Comparison of ENCODE assay signal across 1 cellular context in genomic region chr9:91897201-91897600, GRCh38.
TF ChIP-seq lines count a peak whose summit lies in the region.

No MANE protein-coding gene starts in this region.

TF ChIP-seq in SK-N-SH treated with all-trans-retinoic acid at 6 μM for 48 hours, 23 proteins besides CTCF, POLR2A, EP300 and RAD21 (continued from another document):
- no peak for TF ChIP-seq CSRNP3 (CRISPR knock-in tag; IDR thresholded peaks at IDR 0.05)
- TF ChIP-seq OSR1 (CRISPR knock-in tag; IDR thresholded peaks at IDR 0.05), result no peak
- TF ChIP-seq BACH2 (CRISPR knock-in tag; IDR thresholded peaks at IDR 0.05; ENCODE audit: borderline replicate concordance), result no peak
- no peak for TF ChIP-seq ESRRG (CRISPR knock-in tag; IDR thresholded peaks at IDR 0.05)
- no peak for TF ChIP-seq ZC3H10 (CRISPR knock-in tag; IDR thresholded peaks at IDR 0.05)
- no peak for TF ChIP-seq RARB (CRISPR knock-in tag; IDR thresholded peaks at IDR 0.05)
- TF ChIP-seq ZNF70 (CRISPR knock-in tag; IDR thresholded peaks at IDR 0.05), result no peak
- TF ChIP-seq PATZ1 (CRISPR knock-in tag; IDR thresholded peaks at IDR 0.05; ENCODE audit: borderline replicate concordance), result no peak
- no peak for TF ChIP-seq CSDC2 (CRISPR knock-in tag; IDR thresholded peaks at IDR 0.05)
- TF ChIP-seq ARNTL (CRISPR knock-in tag; IDR thresholded peaks at IDR 0.05; ENCODE audit: borderline replicate concordance, low read depth), result no peak
- no peak for TF ChIP-seq ZFP30 (CRISPR knock-in tag; IDR thresholded peaks at IDR 0.05)
- TF ChIP-seq POU6F1 (CRISPR knock-in tag; IDR thresholded peaks at IDR 0.05; ENCODE audit: borderline replicate concordance, low read depth), result no peak
